Comparison of ENCODE assay signal across 1 cellular context in the genomic region with DNA sequence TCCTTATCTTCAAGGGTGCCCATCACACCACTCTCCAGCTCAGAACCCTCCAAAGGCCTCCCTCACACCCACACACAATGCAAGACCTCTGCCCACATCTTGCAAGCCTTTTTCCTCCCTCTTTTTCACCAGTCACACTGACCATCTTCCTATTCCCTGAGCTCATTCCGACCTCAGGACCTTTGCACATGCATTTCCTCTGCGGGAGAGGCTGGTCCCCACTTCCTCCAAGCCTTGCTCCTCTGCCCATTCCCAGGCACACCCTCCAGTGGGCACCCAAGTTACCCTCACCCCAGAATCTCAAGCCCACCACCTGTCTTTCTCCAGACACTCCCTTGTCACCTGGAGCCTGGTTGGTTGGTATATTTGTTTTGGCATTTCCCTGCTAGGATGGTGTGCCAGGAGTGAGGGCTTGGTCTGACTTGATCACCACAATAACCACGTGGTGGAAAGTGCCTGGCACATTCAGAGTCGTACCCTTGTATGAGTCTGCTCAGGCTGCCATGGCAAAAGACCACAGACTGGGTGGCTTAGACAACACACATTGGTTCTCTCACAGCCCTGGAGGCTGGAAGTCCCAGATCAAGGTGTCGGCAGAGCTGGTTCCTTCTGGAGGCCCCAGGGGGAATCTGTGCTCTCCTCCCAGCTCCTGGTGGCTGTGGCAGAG.
TF ChIP-seq lines count a peak whose summit lies in the region.

No MANE protein-coding gene starts in this region.

TF ChIP-seq in HepG2, 621 proteins besides CTCF, POLR2A, EP300 and RAD21:
- TF ChIP-seq, protein P1, sequence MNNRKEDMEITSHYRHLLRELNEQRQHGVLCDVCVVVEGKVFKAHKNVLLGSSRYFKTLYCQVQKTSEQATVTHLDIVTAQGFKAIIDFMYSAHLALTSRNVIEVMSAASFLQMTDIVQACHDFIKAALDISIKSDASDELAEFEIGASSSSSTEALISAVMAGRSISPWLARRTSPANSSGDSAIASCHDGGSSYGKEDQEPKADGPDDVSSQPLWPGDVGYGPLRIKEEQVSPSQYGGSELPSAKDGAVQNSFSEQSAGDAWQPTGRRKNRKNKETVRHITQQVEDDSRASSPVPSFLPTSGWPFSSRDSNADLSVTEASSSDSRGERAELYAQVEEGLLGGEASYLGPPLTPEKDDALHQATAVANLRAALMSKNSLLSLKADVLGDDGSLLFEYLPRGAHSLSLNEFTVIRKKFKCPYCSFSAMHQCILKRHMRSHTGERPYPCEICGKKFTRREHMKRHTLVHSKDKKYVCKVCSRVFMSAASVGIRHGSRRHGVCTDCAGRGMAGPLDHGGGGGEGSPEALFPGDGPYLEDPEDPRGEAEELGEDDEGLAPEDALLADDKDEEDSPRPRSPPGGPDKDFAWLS (CRISPR knock-in tag; IDR thresholded peaks at IDR 0.05; ENCODE audit: borderline replicate concordance) = no peak
- TF ChIP-seq ZNF567 (CRISPR knock-in tag; IDR thresholded peaks at IDR 0.05; ENCODE audit: borderline replicate concordance) (no peak), JUNB (CRISPR knock-in tag; IDR thresholded peaks at IDR 0.05; ENCODE audit: borderline replicate concordance) (no peak), SSRP1 (CRISPR knock-in tag; IDR thresholded peaks at IDR 0.05) (no peak), ZNF550 (CRISPR knock-in tag; IDR thresholded peaks at IDR 0.05; ENCODE audit: borderline replicate concordance) (no peak), ZNF629 (CRISPR knock-in tag; conservative IDR thresholded peaks at IDR 0.05) (no peak), AGO2 (optimal IDR thresholded peaks at IDR 0.05; ENCODE audit: low read depth, low read length) (no peak), NFIC (IDR thresholded peaks at IDR 0.05; ENCODE audit: low read length) (no peak), FOXP1 (IDR thresholded peaks at IDR 0.05) (no peak), FOXP1 (CRISPR knock-in tag; IDR thresholded peaks at IDR 0.05) (no peak), JUN (CRISPR knock-in tag; IDR thresholded peaks at IDR 0.05) (no peak), ZNF562 (CRISPR knock-in tag; IDR thresholded peaks at IDR 0.05; ENCODE audit: borderline replicate concordance) (no peak), POGZ (CRISPR knock-in tag; IDR thresholded peaks at IDR 0.05) (no peak), KDM5A (IDR thresholded peaks at IDR 0.05; ENCODE audit: borderline replicate concordance, low read length) (no peak), SP2 (CRISPR knock-in tag; IDR thresholded peaks at IDR 0.05) (no peak), ZNF335 (CRISPR knock-in tag; IDR thresholded peaks at IDR 0.05) (no peak), ZFP1 (CRISPR knock-in tag; IDR thresholded peaks at IDR 0.05) (no peak)
- TF ChIP-seq, protein P2, sequence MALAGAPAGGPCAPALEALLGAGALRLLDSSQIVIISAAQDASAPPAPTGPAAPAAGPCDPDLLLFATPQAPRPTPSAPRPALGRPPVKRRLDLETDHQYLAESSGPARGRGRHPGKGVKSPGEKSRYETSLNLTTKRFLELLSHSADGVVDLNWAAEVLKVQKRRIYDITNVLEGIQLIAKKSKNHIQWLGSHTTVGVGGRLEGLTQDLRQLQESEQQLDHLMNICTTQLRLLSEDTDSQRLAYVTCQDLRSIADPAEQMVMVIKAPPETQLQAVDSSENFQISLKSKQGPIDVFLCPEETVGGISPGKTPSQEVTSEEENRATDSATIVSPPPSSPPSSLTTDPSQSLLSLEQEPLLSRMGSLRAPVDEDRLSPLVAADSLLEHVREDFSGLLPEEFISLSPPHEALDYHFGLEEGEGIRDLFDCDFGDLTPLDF (CRISPR knock-in tag; IDR thresholded peaks at IDR 0.05) = no peak
- TF ChIP-seq, protein P3, sequence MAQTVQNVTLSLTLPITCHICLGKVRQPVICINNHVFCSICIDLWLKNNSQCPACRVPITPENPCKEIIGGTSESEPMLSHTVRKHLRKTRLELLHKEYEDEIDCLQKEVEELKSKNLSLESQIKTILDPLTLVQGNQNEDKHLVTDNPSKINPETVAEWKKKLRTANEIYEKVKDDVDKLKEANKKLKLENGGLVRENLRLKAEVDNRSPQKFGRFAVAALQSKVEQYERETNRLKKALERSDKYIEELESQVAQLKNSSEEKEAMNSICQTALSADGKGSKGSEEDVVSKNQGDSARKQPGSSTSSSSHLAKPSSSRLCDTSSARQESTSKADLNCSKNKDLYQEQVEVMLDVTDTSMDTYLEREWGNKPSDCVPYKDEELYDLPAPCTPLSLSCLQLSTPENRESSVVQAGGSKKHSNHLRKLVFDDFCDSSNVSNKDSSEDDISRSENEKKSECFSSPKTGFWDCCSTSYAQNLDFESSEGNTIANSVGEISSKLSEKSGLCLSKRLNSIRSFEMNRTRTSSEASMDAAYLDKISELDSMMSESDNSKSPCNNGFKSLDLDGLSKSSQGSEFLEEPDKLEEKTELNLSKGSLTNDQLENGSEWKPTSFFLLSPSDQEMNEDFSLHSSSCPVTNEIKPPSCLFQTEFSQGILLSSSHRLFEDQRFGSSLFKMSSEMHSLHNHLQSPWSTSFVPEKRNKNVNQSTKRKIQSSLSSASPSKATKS (CRISPR knock-in tag; IDR thresholded peaks at IDR 0.05) = no peak
